In genomic region chr16:600781-601180, GRCh38 we compare ENCODE assay signal across 10 cellular contexts. TPM values are rescaled to one million over a fixed set of nuclear protein-coding genes. Genes with fewer than 3 reads are reported as not detected.
A peak's percentile ranks its signal among the peaks of the same experiment; 100 is the strongest.
DNase-seq lines count a peak whose midpoint lies in the region; ATAC-seq, FAIRE-seq and TF ChIP-seq lines count a peak whose summit lies in the region.
"Had no signal": no experiment of that assay in that cellular context is flagged by ENCODE, and none has a peak within 500 bp of the region (broad histone marks: within the 10 kb centered on the region; RNA-seq: fewer than 3 reads in every experiment).

No MANE protein-coding gene starts in this region.

- peaks cover 55% of the 10 kb centered on the region for H3K36me3 Mint-ChIP-seq in nephron (ENCODE audit: low read depth)

- H3K4me3 ChIP-seq in bronchial epithelial cell (ENCODE audit: low read depth, low read length), result no peak overlapping the region

- H3K27me3 ChIP-seq in bronchial epithelial cell (ENCODE audit: control insufficient read depth, insufficient read depth, low read length), result no peaks in the 10 kb centered on the region

- H3K4me1 Mint-ChIP-seq in nephron, result no peaks in the 10 kb centered on the region

- intact Hi-C loops in left cardiac atrium (cut with DNase I), result no loop called here

- DNase-seq in NCI-H2196 (lab: John Stamatoyannopoulos, UW; ENCODE audit: unreplicated experiment), result peak; percentile 42
- DNase-seq in NCI-H2196 treated with DMSO at 0.1 percent for 48 hours (lab: John Stamatoyannopoulos, UW; ENCODE audit: unreplicated experiment), result no peak
- peak; percentile 71 for DNase-seq in NAMALWA (ENCODE audit: low spot score)
- DNase-seq in bronchial epithelial cell (ENCODE audit: low read depth), result no peak
- no peak for DNase-seq in left cardiac atrium
- DNase-seq in stimulated activated CD4-positive, alpha-beta T cell treated with anti-CD3 and anti-CD28 coated beads, Interleukin-2, amount 100 ng/mL, for 24 hours, result no peak
- no peak for DNase-seq in NCI-H1930 (lab: John Stamatoyannopoulos, UW)
- DNase-seq: NCI-H1436, nucleus accumbens had no signal

- H3K9me3 Mint-ChIP-seq in nephron, result peaks cover 11% of the 10 kb centered on the region

- H3K36me3 ChIP-seq in bronchial epithelial cell (ENCODE audit: control insufficient read depth, insufficient read depth, low read length), result peaks cover 12% of the 10 kb centered on the region

- ATAC-seq in left cardiac atrium, result no peak

- no peak for FAIRE-seq in bronchial epithelial cell (lab: Jason Lieb, UNC)

- H3K27ac Mint-ChIP-seq in nephron, result no peak overlapping the region

- TF ChIP-seq CTCF in bronchial epithelial cell (IDR thresholded peaks at IDR 0.05; ENCODE audit: insufficient read depth, low read length, severe bottlenecking) (peak; percentile 27), nephron (IDR thresholded peaks at IDR 0.05; ENCODE audit: unreplicated experiment in 3 of 3) (peak in 2 of 3 experiments; percentile 20 to 25)

- H3K4me3 Mint-ChIP-seq in nephron, result no peak overlapping the region

- peaks cover 3% of the 10 kb centered on the region for H3K27me3 Mint-ChIP-seq in nephron (ENCODE audit: low read depth)

RNA-seq across cellular contexts. Expression of gene RAB40C, which starts 10.9 kb away (rescaled TPM):
- total RNA-seq in bronchial epithelial cell (10.8 and 16.8 TPM in 2 replicates), left cardiac atrium (10 to 100 TPM in 1 of 2 donors, 1 to 10 TPM in 1; 9.9 to 13.5 TPM)

RNA-seq across cellular contexts. Expression of gene WFIKKN1, which starts 30.0 kb away (rescaled TPM):
- total RNA-seq in bronchial epithelial cell, result 0.13 TPM in 1 of 2 replicates, not detected in the other
- under 1 TPM; 0.21 to 0.50 TPM for total RNA-seq in left cardiac atrium

RNA-seq across cellular contexts. Expression of gene PIGQ, which starts 31.0 kb away (rescaled TPM):
- total RNA-seq in bronchial epithelial cell (17.2 and 17.9 TPM in 2 replicates), left cardiac atrium (10 to 100 TPM; 19.1 to 21.3 TPM)

RNA-seq across cellular contexts. Expression of gene NHLRC4, which starts 34.0 kb away (rescaled TPM):
- total RNA-seq in bronchial epithelial cell (under 0.01 TPM in 2 replicates), left cardiac atrium (under 1 TPM; 0.10 to 0.97 TPM)

RNA-seq across cellular contexts. Expression of gene METTL26, which starts 35.3 kb away (rescaled TPM):
- 50.8 and 55.3 TPM in 2 replicates for total RNA-seq in bronchial epithelial cell
- total RNA-seq in left cardiac atrium, result 10 to 100 TPM; 42.8 to 61.8 TPM

Comparison
In these comparisons a context has a peak if more than half of its experiments do, and no peak if none do; other contexts are left out.
1. DNase-seq: peak in NCI-H2196 (single experiment) and NAMALWA (single experiment); none in NCI-H2196 treated with DMSO at 0.1 percent for 48 hours (single experiment), bronchial epithelial cell (single experiment), left cardiac atrium (single experiment), stimulated activated CD4-positive, alpha-beta T cell treated with anti-CD3 and anti-CD28 coated beads, Interleukin-2, amount 100 ng/mL, for 24 hours (0 of 2) and NCI-H1930 (0 of 2).